Comparison of ENCODE assay signal across 19 cellular contexts in the genomic region with DNA sequence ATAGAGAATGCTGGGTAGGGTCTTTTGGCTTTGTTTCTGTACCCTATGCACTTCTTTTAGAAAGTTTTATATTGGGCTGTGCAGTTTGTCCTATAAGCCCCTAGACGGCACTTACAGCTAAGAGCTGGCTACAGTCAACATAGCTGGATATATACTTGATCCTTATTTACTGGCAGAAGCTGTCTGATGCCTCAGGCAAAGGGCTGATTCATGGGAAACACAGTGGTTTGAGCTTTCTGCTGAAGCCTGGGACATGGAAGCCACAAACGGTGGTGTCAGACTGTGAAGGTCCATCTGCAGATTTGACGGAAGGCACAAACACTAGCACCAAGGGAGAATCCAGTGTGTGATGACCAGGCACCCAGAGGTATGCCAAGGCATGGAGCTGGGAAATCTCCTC.
"Had no signal": no experiment of that assay in that cellular context is flagged by ENCODE, and none has a peak within 500 bp of the region (broad histone marks: within the 10 kb centered on the region; RNA-seq: fewer than 3 reads in every experiment).

No MANE protein-coding gene starts in this region.

- H3K79me2 ChIP-seq: hepatocyte had no signal

- H3K27me3 ChIP-seq: cardiac muscle cell, hepatocyte, left lung, transverse colon, uterus had no signal

- H3K4me2 ChIP-seq: hepatocyte had no signal

- H3K4me1 Mint-ChIP-seq: activated naive CD4-positive, alpha-beta T cell treated with anti-CD3 and anti-CD28 coated beads, Interleukin-2, amount 50 U/mL, for 24 hours; endodermal cell; naive B cell; neural crest cell had no signal

- H3K9me3 ChIP-seq: transverse colon, uterus had no signal

- H3K9me3 Mint-ChIP-seq: activated naive CD4-positive, alpha-beta T cell treated with anti-CD3 and anti-CD28 coated beads, Interleukin-2, amount 50 U/mL, for 24 hours had no signal

- H3K4me1 ChIP-seq: left lung, transverse colon, uterus had no signal

- H2AFZ ChIP-seq: hepatocyte had no signal

- DNase-seq: activated CD4-positive, alpha-beta T cell treated with anti-CD3 and anti-CD28 coated beads for 1 hour; activated CD8-positive, alpha-beta memory T cell treated with anti-CD3 and anti-CD28 coated beads for 24 hours; activated gamma-delta T cell; endodermal cell; erythroblast; left lung; naive B cell; stimulated activated naive CD8-positive, alpha-beta T cell treated with anti-CD3 and anti-CD28 coated beads, Interleukin-15, Interleukin-2, amounts not matched to agents 100 U/mL and 50 U/mL, for 24 hours; substantia nigra; SW 1271; T-helper 2 cell; transverse colon; uterus; WERI-Rb-1 had no signal

- H3K36me3 ChIP-seq: cardiac muscle cell, left lung, transverse colon, uterus, WERI-Rb-1 had no signal

- H3K27me3 Mint-ChIP-seq: activated naive CD4-positive, alpha-beta T cell treated with anti-CD3 and anti-CD28 coated beads, Interleukin-2, amount 50 U/mL, for 24 hours; naive B cell; progenitor cell of endocrine pancreas had no signal

- H3K4me3 Mint-ChIP-seq: activated naive CD4-positive, alpha-beta T cell treated with anti-CD3 and anti-CD28 coated beads, Interleukin-2, amount 50 U/mL, for 24 hours; endodermal cell; naive B cell; neural crest cell had no signal

- H3K27ac ChIP-seq: cardiac muscle cell, hepatocyte, left lung, transverse colon, uterus, WERI-Rb-1 had no signal

- H3K4me3 ChIP-seq: cardiac muscle cell, hepatocyte, left lung, transverse colon, uterus had no signal

- H3K27ac Mint-ChIP-seq: activated naive CD4-positive, alpha-beta T cell treated with anti-CD3 and anti-CD28 coated beads, Interleukin-2, amount 50 U/mL, for 24 hours; endodermal cell; naive B cell; progenitor cell of endocrine pancreas had no signal

- H3K36me3 Mint-ChIP-seq: activated naive CD4-positive, alpha-beta T cell treated with anti-CD3 and anti-CD28 coated beads, Interleukin-2, amount 50 U/mL, for 24 hours; naive B cell had no signal
